ENCODE assay signal across 8 cellular contexts in genomic region chr4:7960790-7961655, GRCh38. TPM values are rescaled to one million over a fixed set of nuclear protein-coding genes. Genes with fewer than 3 reads are reported as not detected.
A peak's percentile ranks its signal among the peaks of the same experiment; 100 is the strongest.
DNase-seq lines count a peak whose midpoint lies in the region; ATAC-seq and TF ChIP-seq lines count a peak whose summit lies in the region.

No MANE protein-coding gene starts in this region.

- H3K36me3 ChIP-seq in adipocyte (ENCODE audit: control insufficient read depth, insufficient read depth, low read length, severe bottlenecking) (no peaks in the 10 kb centered on the region), left lung (no peaks in the 10 kb centered on the region)

- H3K9ac ChIP-seq in adipocyte (ENCODE audit: low read length): peak overlapping the region; percentile 54

- no peak for TF ChIP-seq CTCF in left lung (IDR thresholded peaks at IDR 0.05)

- H3K27me3 ChIP-seq in adipocyte (replicated peaks; ENCODE audit: control insufficient read depth, insufficient read depth, low read length): no peaks in the 10 kb centered on the region
- H3K27me3 ChIP-seq in left lung: peaks cover 0 to 11% of the 10 kb centered on the region in 2 donors

- H3K27ac ChIP-seq in left lung: peak overlapping the region in 1 of 2 donors; percentile 54

- no peaks in the 10 kb centered on the region for H3K9me3 ChIP-seq in adipocyte (ENCODE audit: control insufficient read depth, low read length)
- no peaks in the 10 kb centered on the region for H3K9me3 ChIP-seq in left lung

- H3K4me3 ChIP-seq in adipocyte (ENCODE audit: low read length) (peak overlapping the region; percentile 33), left lung (no peak overlapping the region)

- H3K4me1 ChIP-seq in adipocyte (ENCODE audit: control insufficient read depth, insufficient read depth, low read length) (peaks cover 33% of the 10 kb centered on the region), left lung (peaks cover 5 to 33% of the 10 kb centered on the region in 2 donors)

- DNase-seq in Daoy (ENCODE audit: low read depth) (peak; percentile 99), H4 (ENCODE audit: low spot score) (peak; percentile 100), NCI-H446 treated with DMSO at 0.1 percent for 48 hours (lab: John Stamatoyannopoulos, UW) (peak; percentile 62), adipocyte (ENCODE audit: low read depth) (peak; percentile 34), left lung (peak in 1 of 2 donors; percentile 70), SHP77 (lab: John Stamatoyannopoulos, UW) (no peak), cerebellar nuclear complex (lab: John Stamatoyannopoulos, UW) (no peak)
- peak; percentile 56 for DNase-seq in stimulated activated CD8-positive, alpha-beta memory T cell treated with anti-CD3 and anti-CD28 coated beads, Interleukin-7, amount 100 ng/mL, for 24 hours (ENCODE audit: low read depth)

- intact Hi-C loops in left lung (cut with DNase I): no loop called here

- peak; percentile 67 for ATAC-seq in left lung

RNA-seq across cellular contexts. Expression of gene AFAP1, which starts 21.4 kb away (rescaled TPM):
- 34.4 and 42.0 TPM in 2 replicates for total RNA-seq in Daoy (2014; rRNA removed; shearing (Covaris generic))
- total RNA-seq in H4 (2014; rRNA removed; shearing (Covaris generic)): 43.2 and 45.6 TPM in 2 replicates
- total RNA-seq in left lung: 10 to 100 TPM; 24.9 to 31.4 TPM

Comparison
In these comparisons a context has a peak if more than half of its experiments do, and no peak if none do; other contexts are left out.
1. DNase-seq: peak in Daoy (single experiment), H4 (single experiment), NCI-H446 treated with DMSO at 0.1 percent for 48 hours (single experiment), adipocyte (single experiment) and stimulated activated CD8-positive, alpha-beta memory T cell treated with anti-CD3 and anti-CD28 coated beads, Interleukin-7, amount 100 ng/mL, for 24 hours (single experiment); none in SHP77 (0 of 2) and cerebellar nuclear complex (0 of 2).